12 cellular contexts compared by ENCODE assay signal in genomic region chr3:105906834-105907233, GRCh38. TPM values are rescaled to one million over a fixed set of nuclear protein-coding genes. Genes with fewer than 3 reads are reported as not detected.
DNase-seq lines count a peak whose midpoint lies in the region; ATAC-seq and TF ChIP-seq lines count a peak whose summit lies in the region.
"Had no signal": no experiment of that assay in that cellular context is flagged by ENCODE, and none has a peak within 500 bp of the region (broad histone marks: within the 10 kb centered on the region; RNA-seq: fewer than 3 reads in every experiment).

No MANE protein-coding gene starts in this region.

- H3K14ac ChIP-seq in IMR-90 (replicated peaks; ENCODE audit: low read depth, low read length) = peak overlapping the region; percentile 42

- POLR2A ChIA-PET in IMR-90 (lab: Charles Lee; ENCODE audit: unreplicated experiment) = no interaction called here
- POLR2A ChIA-PET in CD4-positive, alpha-beta memory T cell (lab: Charles Lee; ENCODE audit: partially characterized antibody) = no interaction called here

- H3K27ac Mint-ChIP-seq in CD4-positive, alpha-beta memory T cell = no peak overlapping the region
- H3K27ac Mint-ChIP-seq: activated naive CD8-positive, alpha-beta T cell; progenitor cell of endocrine pancreas; WTC11 had no signal

- H2BK120ac ChIP-seq in IMR-90 (ENCODE audit: low read depth, low read length) = no peak overlapping the region

- no peak overlapping the region for H3K56ac ChIP-seq in IMR-90 (ENCODE audit: extremely low read depth, insufficient read depth, low read length)

- H4K5ac ChIP-seq in IMR-90 (ENCODE audit: low read depth, low read length) = peak overlapping the region; percentile 64; the same call in 1 of the 2 replicates

- intact Hi-C loops in IMR-90 (cut with micrococcal nuclease) (no loop called here), thyroid gland (cut with DNase I) (no loop called here)
- intact Hi-C loops in CD4-positive, alpha-beta memory T cell (cut with micrococcal nuclease) = no loop called here

- H3K9me3 Mint-ChIP-seq in CD4-positive, alpha-beta memory T cell = peaks cover 0 to 7% (median 0%) of the 10 kb centered on the region in 8 donors

- no peak overlapping the region for H2BK15ac ChIP-seq in IMR-90 (ENCODE audit: low read depth, low read length)

- H3K27ac ChIP-seq in IMR-90 (ENCODE audit: insufficient read depth, low read length) = peak overlapping the region; percentile 56; the same call in 1 of the 2 replicates
- peak overlapping the region; percentile 71 to 85 (median 82) for H3K27ac ChIP-seq in thyroid gland
- no peak overlapping the region for H3K27ac ChIP-seq in CD4-positive, alpha-beta memory T cell (ENCODE audit: low read depth, low read length)

- no peak overlapping the region for H2AK5ac ChIP-seq in IMR-90 (ENCODE audit: low read depth, low read length)

- H3K4me3 ChIP-seq in IMR-90 (ENCODE audit: insufficient read depth, low read depth, low read length) (no peak overlapping the region), thyroid gland (replicated peaks in 1 of 3) (no peak overlapping the region)
- H3K4me3 ChIP-seq in CD4-positive, alpha-beta memory T cell (ENCODE audit: low read length in 2 of 2) = no peak overlapping the region
- H3K4me3 ChIP-seq: GM12878 had no signal

- H3K18ac ChIP-seq in IMR-90 (ENCODE audit: low read depth, low read length) = no peak overlapping the region

- no peak overlapping the region for H3K23ac ChIP-seq in IMR-90 (ENCODE audit: low read depth, low read length)

- peak overlapping the region in 1 of 2 experiments; percentile 64; a peak in 2 of 4 replicates for H4K8ac ChIP-seq in IMR-90 (ENCODE audit: low read depth in 2 of 2, low read length in 2 of 2)

- no peak overlapping the region for H4K91ac ChIP-seq in IMR-90 (ENCODE audit: insufficient read depth, low read depth, low read length)

- BruUV-seq in IMR-90 (replicated peaks; lab: Mats Ljungman, UMichigan) = no TSS peak

- H3K27me3 Mint-ChIP-seq in CD4-positive, alpha-beta memory T cell = no peaks in the 10 kb centered on the region
- H3K27me3 Mint-ChIP-seq: activated naive CD8-positive, alpha-beta T cell; progenitor cell of endocrine pancreas had no signal

- H2BK20ac ChIP-seq in IMR-90 (ENCODE audit: low read depth, low read length) = peak overlapping the region; percentile 49; the same call in 1 of the 2 replicates

- in situ Hi-C loops in IMR-90 (cut with MboI; ENCODE audit: low sequenced_read_pairs) = no loop called here

- no peak for TF ChIP-seq RAD21 in IMR-90 (IDR thresholded peaks at IDR 0.05; ENCODE audit: low read length)

- H3K27me3 ChIP-seq in IMR-90 (ENCODE audit: control insufficient read depth, insufficient read depth, low read length) (no peaks in the 10 kb centered on the region), thyroid gland (no peaks in the 10 kb centered on the region)
- no peaks in the 10 kb centered on the region for H3K27me3 ChIP-seq in CD4-positive, alpha-beta memory T cell (ENCODE audit: insufficient read depth, low read length)

- no peak overlapping the region for H3K9ac ChIP-seq in IMR-90 (ENCODE audit: low read depth, low read length)

- no peaks in the 10 kb centered on the region for H3K36me3 Mint-ChIP-seq in CD4-positive, alpha-beta memory T cell
- H3K36me3 Mint-ChIP-seq: WTC11 had no signal

- DNase-seq in IMR-90 = peak; percentile 86
- DNase-seq in cerebellar cortex (ENCODE audit: low spot score) = peak; percentile 17
- no peak for DNase-seq in left lobe of liver (ENCODE audit: low spot score)
- DNase-seq in thyroid gland = peak; percentile 21 to 39
- no peak for DNase-seq in CD4-positive, alpha-beta memory T cell
- no peak for DNase-seq in erythroblast (lab: John Stamatoyannopoulos, UW)
- DNase-seq: stimulated activated CD8-positive, alpha-beta memory T cell treated with anti-CD3 and anti-CD28 coated beads, Interleukin-4, amount 100 ng/mL, for 48 hours had no signal

- H3K4me3 Mint-ChIP-seq in CD4-positive, alpha-beta memory T cell = no peak overlapping the region
- H3K4me3 Mint-ChIP-seq: activated naive CD8-positive, alpha-beta T cell; WTC11 had no signal

- H3K4me1 Mint-ChIP-seq in CD4-positive, alpha-beta memory T cell = peaks cover 0 to 2% (median 1%) of the 10 kb centered on the region in 4 donors

- no peak for TF ChIP-seq POLR2A in IMR-90 (IDR thresholded peaks at IDR 0.05; ENCODE audit: low read depth, low read length)
- TF ChIP-seq POLR2A in thyroid gland (IDR thresholded peaks at IDR 0.05) = no peak
- no peak for TF ChIP-seq POLR2A in erythroblast (IDR thresholded peaks at IDR 0.05; ENCODE audit: low read length)

- peak overlapping the region; percentile 47 for H2BK5ac ChIP-seq in IMR-90 (ENCODE audit: low read depth, low read length, poor library complexity, severe bottlenecking)

- H3K9me3 ChIP-seq in IMR-90 (ENCODE audit: control insufficient read depth, insufficient read depth, low read length) = no peaks in the 10 kb centered on the region
- no peaks in the 10 kb centered on the region for H3K9me3 ChIP-seq in thyroid gland
- H3K9me3 ChIP-seq in CD4-positive, alpha-beta memory T cell (ENCODE audit: control insufficient read depth in 1 of 2, low read length in 2 of 2) = no peaks in the 10 kb centered on the region

- H3K79me1 ChIP-seq in IMR-90 (ENCODE audit: low read depth in 1 of 2, low read length in 2 of 2) = no peaks in the 10 kb centered on the region

- H3K4me1 ChIP-seq in IMR-90 (ENCODE audit: control insufficient read depth, insufficient read depth, low read length) (peaks cover 5% of the 10 kb centered on the region; the same call in 1 of the 2 replicates), thyroid gland (peaks cover 28 to 39% of the 10 kb centered on the region in 2 donors)
- H3K4me1 ChIP-seq in CD4-positive, alpha-beta memory T cell (ENCODE audit: insufficient read depth, low read length) = no peaks in the 10 kb centered on the region

- dilution Hi-C loops in IMR-90 (cut with HindIII; ENCODE audit: low sequenced_read_pairs, unreplicated experiment) = no loop called here

- H3K9me1 ChIP-seq in IMR-90 (ENCODE audit: insufficient read depth, low read length) = no peaks in the 10 kb centered on the region

- no peaks in the 10 kb centered on the region for H4K20me1 ChIP-seq in IMR-90 (ENCODE audit: insufficient read depth, low read length)

- H2AFZ ChIP-seq in IMR-90 (replicated peaks; ENCODE audit: low read length, poor library complexity) = no peak overlapping the region

- H3K36me3 ChIP-seq in IMR-90 (ENCODE audit: control insufficient read depth, insufficient read depth, low read length) (no peaks in the 10 kb centered on the region), thyroid gland (no peaks in the 10 kb centered on the region)
- H3K36me3 ChIP-seq in CD4-positive, alpha-beta memory T cell (ENCODE audit: insufficient read depth, low read length) = no peaks in the 10 kb centered on the region

- 20% methylated on average over 1 of the region's 4 CpGs; no CpG with 5 or more reads in 1 of the 2 experiments for WGBS in IMR-90 (ENCODE audit: extremely low coverage in 2 of 2, insufficient read length in 1 of 2), 2 experiments
- 33 to 41% methylated on average over 4 of the region's 4 CpGs for WGBS in thyroid gland, 2 donors

- ATAC-seq in IMR-90 (ENCODE audit: low read depth) = peak; percentile 56
- ATAC-seq in left lobe of liver = peak; percentile 23
- no peak for ATAC-seq in HG03159 (IDR thresholded peaks at IDR 0.05; ENCODE audit: unreplicated experiment)
- ATAC-seq: WTC11 had no signal

- H3K4ac ChIP-seq in IMR-90 (ENCODE audit: low read depth, low read length) = no peak overlapping the region

- CTCF ChIA-PET in IMR-90 (lab: Yijun Ruan, JAX) = no interaction called here
- CTCF ChIA-PET in CD4-positive, alpha-beta memory T cell (lab: Charles Lee; ENCODE audit: partially characterized antibody) = interaction anchor here (0.7 kb wide), 1 partner anchor 669 kb away, joined by 3 read pairs; no protein-coding TSS in a partner anchor

- no peak overlapping the region; the same call in 1 of the 2 replicates for H3K4me2 ChIP-seq in IMR-90 (ENCODE audit: low read depth, low read length)

- H2AK9ac ChIP-seq in IMR-90 (replicated peaks; ENCODE audit: low read depth, low read length, poor library complexity) = no peak overlapping the region

- TF ChIP-seq CTCF in IMR-90 (conservative IDR thresholded peaks at IDR 0.05; ENCODE audit: low read depth, low read length) (no peak), thyroid gland (IDR thresholded peaks at IDR 0.05) (no peak)

TF ChIP-seq in IMR-90, 13 proteins besides CTCF, POLR2A, EP300 and RAD21:
- TF ChIP-seq CEBPB (IDR thresholded peaks at IDR 0.05; ENCODE audit: low read depth, low read length) = peak; percentile 85
- TF ChIP-seq CHD1 (IDR thresholded peaks at IDR 0.05; ENCODE audit: low read depth, low read length) = no peak
TF ChIP-seq in IMR-90: peak in this region for 1.

RNA-seq across cellular contexts. Expression of gene CBLB, which starts 38.0 kb away (rescaled TPM):
- total RNA-seq in IMR-90 (2012; rRNA removed) (20.1 and 28.6 TPM in 2 replicates), left lobe of liver (9.5 TPM), thyroid gland (100 to 1,000 TPM in 1 of 4 donors, 10 to 100 TPM in 3; 61.8 to 119 (median 83.4) TPM)
- polyA plus RNA-seq in IMR-90 (2012; rRNA removed) = 10.1 and 10.2 TPM in 2 replicates
- 2.7 and 5.9 TPM in 2 replicates for polyA plus RNA-seq in IMR-90 (2012; cell fraction: cytosol; rRNA removed)
- polyA plus RNA-seq in IMR-90 (2012; cell fraction: nucleus; rRNA removed; ENCODE audit: low replicate concordance) = 7.1 and 45.1 TPM in 2 replicates
- 100 to 1,000 TPM in 1 of 2 experiments, 10 to 100 TPM in 1; 93.5 to 106 TPM for total RNA-seq in CD4-positive, alpha-beta memory T cell
- 10 to 100 TPM; 17.0 to 39.7 TPM for polyA plus RNA-seq in CD4-positive, alpha-beta memory T cell

Comparison
In these comparisons a context has a peak if more than half of its experiments do, and no peak if none do; other contexts are left out.
1. DNase-seq: peak in IMR-90 (single experiment), cerebellar cortex (single experiment) and thyroid gland (2 of 2); none in left lobe of liver (single experiment), CD4-positive, alpha-beta memory T cell (0 of 5) and erythroblast (0 of 2).